1 cellular context compared by ENCODE assay signal in genomic region chr6:104003803-104004516, GRCh38.
TF ChIP-seq lines count a peak whose summit lies in the region.

No MANE protein-coding gene starts in this region.

TF ChIP-seq in H1, 55 proteins besides CTCF, POLR2A, EP300 and RAD21:
- TF ChIP-seq NRF1 (IDR thresholded peaks at IDR 0.05; ENCODE audit: low read depth, low read length) (no peak), TCF12 (IDR thresholded peaks at IDR 0.05; ENCODE audit: low read depth, low read length) (no peak)
